9 cellular contexts compared by ENCODE assay signal in genomic region chr19:39502640-39503417, GRCh38. TPM values are rescaled to one million over a fixed set of nuclear protein-coding genes. Genes with fewer than 3 reads are reported as not detected.
DNase-seq lines count a peak whose midpoint lies in the region; ATAC-seq and TF ChIP-seq lines count a peak whose summit lies in the region.
"Had no signal": no experiment of that assay in that cellular context is flagged by ENCODE, and none has a peak within 500 bp of the region (broad histone marks: within the 10 kb centered on the region; RNA-seq: fewer than 3 reads in every experiment).

No MANE protein-coding gene starts in this region.

- H3K36me3 Mint-ChIP-seq in chondrocyte (ENCODE audit: low read depth): no peaks in the 10 kb centered on the region
- H3K36me3 Mint-ChIP-seq in memory B cell: peaks cover 2% of the 10 kb centered on the region

- H3K4me1 Mint-ChIP-seq in chondrocyte (ENCODE audit: low read depth): peaks cover 27% of the 10 kb centered on the region
- peaks cover 32% of the 10 kb centered on the region for H3K4me1 Mint-ChIP-seq in memory B cell

- TF ChIP-seq CTCF in LNCAP (IDR thresholded peaks at IDR 0.05) (peak; percentile 89), chondrocyte (IDR thresholded peaks at IDR 0.05) (peak; percentile 86)

- ATAC-seq in memory B cell (ENCODE audit: low read depth) (peak; percentile 49), GM21526 (IDR thresholded peaks at IDR 0.05; ENCODE audit: low FRiP score, unreplicated experiment) (no peak), GM21528 (IDR thresholded peaks at IDR 0.05; ENCODE audit: low FRiP score, unreplicated experiment) (no peak)

- H3K27me3 Mint-ChIP-seq in chondrocyte (ENCODE audit: low read depth) (peaks cover 37% of the 10 kb centered on the region), memory B cell (peaks cover 40% of the 10 kb centered on the region)

- peak overlapping the region; percentile 17 for H3K27ac Mint-ChIP-seq in chondrocyte (ENCODE audit: unreplicated experiment)
- peak overlapping the region; percentile 56 for H3K27ac Mint-ChIP-seq in memory B cell

- DNase-seq in COLO829 (ENCODE audit: low spot score): peak; percentile 77
- DNase-seq in activated CD4-positive, alpha-beta T cell treated with anti-CD3 and anti-CD28 coated beads for 4 hours: peak; percentile 68 to 69
- no peak for DNase-seq in chondrocyte (ENCODE audit: low spot score)
- peak; percentile 79 to 86 for DNase-seq in memory B cell (ENCODE audit: low spot score in 2 of 2)
- peak; percentile 51 to 53 for DNase-seq in stimulated activated CD8-positive, alpha-beta memory T cell treated with anti-CD3 and anti-CD28 coated beads, Interleukin-7, amount 100 ng/mL, for 1 hour (ENCODE audit: low read depth in 2 of 2)

- no peak overlapping the region for H3K4me3 Mint-ChIP-seq in chondrocyte (ENCODE audit: unreplicated experiment)
- H3K4me3 Mint-ChIP-seq in memory B cell: peak overlapping the region; percentile 60

- H3K9me3 Mint-ChIP-seq in chondrocyte (ENCODE audit: low read depth) (no peaks in the 10 kb centered on the region), memory B cell (peaks cover 2% of the 10 kb centered on the region)

RNA-seq across cellular contexts. Expression of gene DLL3, which starts 4.1 kb away (rescaled TPM):
- total RNA-seq in chondrocyte: 0.92 to 1.3 TPM (median 1.00 TPM) in 3 replicates
- total RNA-seq: subcutaneous adipose tissue had no signal

RNA-seq across cellular contexts. Expression of gene SELENOV, which starts 12.1 kb away (rescaled TPM):
- not detected in 3 replicates for total RNA-seq in chondrocyte
- total RNA-seq: subcutaneous adipose tissue had no signal

RNA-seq across cellular contexts. Expression of gene TIMM50, which starts 22.2 kb away (rescaled TPM):
- 46.4 to 65.7 TPM (median 49.9 TPM) in 3 replicates for total RNA-seq in chondrocyte

RNA-seq across cellular contexts. Expression of gene EID2B, which starts 29.8 kb away (rescaled TPM):
- total RNA-seq in chondrocyte: 1.7 to 2.7 TPM (median 2.4 TPM) in 3 replicates

RNA-seq across cellular contexts. Expression of gene EID2, which starts 37.1 kb away (rescaled TPM):
- total RNA-seq in chondrocyte: 14.3 to 15.6 TPM (median 15.1 TPM) in 3 replicates
